Comparison of ENCODE assay signal across 14 cellular contexts in genomic region chr22:29810156-29810555, GRCh38.
"Had no signal": no experiment of that assay in that cellular context is flagged by ENCODE, and none has a peak within 500 bp of the region (broad histone marks: within the 10 kb centered on the region; RNA-seq: fewer than 3 reads in every experiment).

No MANE protein-coding gene starts in this region.

- H3K27ac Mint-ChIP-seq: activated CD4-positive, alpha-beta T cell treated with anti-CD3 and anti-CD28 coated beads, Interleukin-2, amount 10 ng/mL, durations not matched to agents 7 days and 5 days; activated naive CD4-positive, alpha-beta T cell treated with anti-CD3 and anti-CD28 coated beads, Interleukin-2, amount 50 U/mL, for 24 hours; naive B cell; stimulated activated memory B cell treated with anti-CD40 and anti-IgM and Interleukin-4, amounts not matched to agents 10 μg/mL and 1 μg/mL and 100 μg/mL, for 72 hours had no signal

- H3K4me1 ChIP-seq: right atrium auricular region, testis had no signal

- H3K9me3 Mint-ChIP-seq: activated CD4-positive, alpha-beta T cell treated with anti-CD3 and anti-CD28 coated beads, Interleukin-2, amount 10 ng/mL, durations not matched to agents 7 days and 5 days; activated naive CD4-positive, alpha-beta T cell treated with anti-CD3 and anti-CD28 coated beads, Interleukin-2, amount 50 U/mL, for 24 hours; naive B cell; stimulated activated memory B cell treated with anti-CD40 and anti-IgM and Interleukin-4, amounts not matched to agents 10 μg/mL and 1 μg/mL and 100 μg/mL, for 72 hours had no signal

- H3K27me3 ChIP-seq: gastroesophageal sphincter, right atrium auricular region, testis had no signal

- H3K4me1 Mint-ChIP-seq: activated CD4-positive, alpha-beta T cell treated with anti-CD3 and anti-CD28 coated beads, Interleukin-2, amount 10 ng/mL, durations not matched to agents 7 days and 5 days; activated naive CD4-positive, alpha-beta T cell treated with anti-CD3 and anti-CD28 coated beads, Interleukin-2, amount 50 U/mL, for 24 hours; stimulated activated memory B cell treated with anti-CD40 and anti-IgM and Interleukin-4, amounts not matched to agents 10 μg/mL and 1 μg/mL and 100 μg/mL, for 72 hours had no signal

- H3K9me3 ChIP-seq: gastroesophageal sphincter, right atrium auricular region, testis had no signal

- H3K4me2 ChIP-seq: smooth muscle cell had no signal

- H3K27ac ChIP-seq: coronary artery, right atrium auricular region, testis had no signal

- DNase-seq: activated CD4-positive, alpha-beta T cell treated with anti-CD3 and anti-CD28 coated beads, Interleukin-2, amount 10 ng/mL, durations not matched to agents 7 days and 5 days; activated CD4-positive, CD25-positive, alpha-beta regulatory T cell; activated T-cell treated with anti-CD3 and anti-CD28 coated beads for 4 hours; central memory CD4-positive, alpha-beta T cell; effector CD8-positive, alpha-beta T cell; kidney; naive B cell; testis had no signal

- H3K4me3 Mint-ChIP-seq: activated CD4-positive, alpha-beta T cell treated with anti-CD3 and anti-CD28 coated beads, Interleukin-2, amount 10 ng/mL, durations not matched to agents 7 days and 5 days; activated naive CD4-positive, alpha-beta T cell treated with anti-CD3 and anti-CD28 coated beads, Interleukin-2, amount 50 U/mL, for 24 hours; naive B cell; stimulated activated memory B cell treated with anti-CD40 and anti-IgM and Interleukin-4, amounts not matched to agents 10 μg/mL and 1 μg/mL and 100 μg/mL, for 72 hours had no signal

- ATAC-seq: gastroesophageal sphincter; stimulated activated memory B cell treated with anti-CD40 and anti-IgM and Interleukin-4, amounts not matched to agents 10 μg/mL and 1 μg/mL and 100 μg/mL, for 72 hours had no signal

- H3K4me3 ChIP-seq: coronary artery, gastroesophageal sphincter, right atrium auricular region, smooth muscle cell, testis had no signal

- H3K27me3 Mint-ChIP-seq: activated CD4-positive, alpha-beta T cell treated with anti-CD3 and anti-CD28 coated beads, Interleukin-2, amount 10 ng/mL, durations not matched to agents 7 days and 5 days; activated naive CD4-positive, alpha-beta T cell treated with anti-CD3 and anti-CD28 coated beads, Interleukin-2, amount 50 U/mL, for 24 hours; naive B cell; stimulated activated memory B cell treated with anti-CD40 and anti-IgM and Interleukin-4, amounts not matched to agents 10 μg/mL and 1 μg/mL and 100 μg/mL, for 72 hours had no signal
